ENCODE assay signal across 14 cellular contexts in genomic region chr6:138546733-138547185, GRCh38. TPM values are rescaled to one million over a fixed set of nuclear protein-coding genes. Genes with fewer than 3 reads are reported as not detected.
DNase-seq lines count a peak whose midpoint lies in the region; ATAC-seq and TF ChIP-seq lines count a peak whose summit lies in the region.
"Had no signal": no experiment of that assay in that cellular context is flagged by ENCODE, and none has a peak within 500 bp of the region (broad histone marks: within the 10 kb centered on the region; RNA-seq: fewer than 3 reads in every experiment).

No MANE protein-coding gene starts in this region.

- H3K4me3 Mint-ChIP-seq in stimulated activated naive CD8-positive, alpha-beta T cell treated with anti-CD3 and anti-CD28 coated beads, Interleukin-15, amount 100 ng/mL, for 72 hours: no peak overlapping the region

- peaks cover 15% of the 10 kb centered on the region for H3K4me1 Mint-ChIP-seq in stimulated activated naive CD8-positive, alpha-beta T cell treated with anti-CD3 and anti-CD28 coated beads, Interleukin-15, amount 100 ng/mL, for 72 hours

- no peak overlapping the region for H3K4me3 ChIP-seq in heart right ventricle

- intact Hi-C loops in heart right ventricle (cut with DNase I) (no loop called here), Right ventricle myocardium inferior (cut with DNase I) (loop anchor here (10.0 kb wide), 1 partner anchor 442 kb away; the partner anchor contains the start of gene PERP)

- H3K27ac ChIP-seq in heart right ventricle (peak overlapping the region in 6 of 10 donors; percentile 1 to 87 (median 9)), epithelial cell of prostate (no peak overlapping the region)
- H3K27ac ChIP-seq: C4-2B had no signal

- TF ChIP-seq CTCF in heart right ventricle (IDR thresholded peaks at IDR 0.05): no peak
- no peak for TF ChIP-seq CTCF in omental fat pad (IDR thresholded peaks at IDR 0.05)

- ATAC-seq in heart right ventricle (peak in 6 of 8 donors; percentile 7 to 54 (median 28)), Right ventricle myocardium inferior (no peak), omental fat pad (ENCODE audit: low FRiP score) (no peak)
- ATAC-seq in stimulated activated naive CD8-positive, alpha-beta T cell treated with anti-CD3 and anti-CD28 coated beads, Interleukin-15, amount 100 ng/mL, for 72 hours: peak; percentile 93
- ATAC-seq: SK-N-SH treated with all-trans-retinoic acid at 6 μM for 48 hours had no signal

- H3K4me1 ChIP-seq in heart right ventricle: peaks cover 0 to 46% (median 32%) of the 10 kb centered on the region in 9 donors

- no peaks in the 10 kb centered on the region for H3K9me3 Mint-ChIP-seq in stimulated activated naive CD8-positive, alpha-beta T cell treated with anti-CD3 and anti-CD28 coated beads, Interleukin-15, amount 100 ng/mL, for 72 hours

- H3K9me3 ChIP-seq in heart right ventricle: no peaks in the 10 kb centered on the region

- whole genome bisulfite sequencing in heart right ventricle, 2 donors: 26 to 42% methylated on average over 5 of the region's 5 CpGs

- peaks cover 18% of the 10 kb centered on the region for H3K27me3 Mint-ChIP-seq in stimulated activated naive CD8-positive, alpha-beta T cell treated with anti-CD3 and anti-CD28 coated beads, Interleukin-15, amount 100 ng/mL, for 72 hours

- no peak for DNase-seq in heart right ventricle
- no peak for DNase-seq in Right ventricle myocardium inferior (ENCODE audit: missing footprints)
- peak; percentile 64 for DNase-seq in RPMI7951 (ENCODE audit: low read depth)
- peak; percentile 5 for DNase-seq in epithelial cell of prostate (ENCODE audit: low read depth, low spot score)
- peak; percentile 3 to 26 for DNase-seq in stimulated activated naive CD8-positive, alpha-beta T cell treated with anti-CD3 and anti-CD28 coated beads, Interleukin-15, amount 100 ng/mL, for 72 hours
- DNase-seq in AML-193 (lab: John Stamatoyannopoulos, UW): no peak
- no peak for DNase-seq in omental fat pad (ENCODE audit: low spot score)
- no peak for DNase-seq in NCI-H1105 treated with DMSO at 0.1 percent for 48 hours (lab: John Stamatoyannopoulos, UW)
- DNase-seq: effector CD8-positive, alpha-beta T cell; left colon; NCI-H1694 treated with DMSO at 0.1 percent for 48 hours; retina had no signal

- no peaks in the 10 kb centered on the region for H3K36me3 ChIP-seq in heart right ventricle

- no peaks in the 10 kb centered on the region for H3K27me3 ChIP-seq in heart right ventricle

- H3K27ac Mint-ChIP-seq in stimulated activated naive CD8-positive, alpha-beta T cell treated with anti-CD3 and anti-CD28 coated beads, Interleukin-15, amount 100 ng/mL, for 72 hours: no peak overlapping the region

RNA-seq across cellular contexts. Expression of gene NHSL1, which starts 47.5 kb away (rescaled TPM):
- 10 to 100 TPM; 35.5 to 97.4 (median 75.5) TPM for total RNA-seq in heart right ventricle
- 10 to 100 TPM in 1 of 2 donors, 1 to 10 TPM in 1; 5.0 to 14.9 TPM for polyA plus RNA-seq in heart right ventricle
- total RNA-seq in Right ventricle myocardium inferior: 56.6 TPM
- total RNA-seq in RPMI7951 (2014; rRNA removed; shearing (Covaris generic)): 4.0 and 9.1 TPM in 2 replicates
- total RNA-seq in omental fat pad: 10 to 100 TPM; 15.9 to 23.2 (median 18.4) TPM

Comparison
In these comparisons a context has a peak if more than half of its experiments do, and no peak if none do; other contexts are left out.
1. ATAC-seq: peak in heart right ventricle (6 of 8) and stimulated activated naive CD8-positive, alpha-beta T cell treated with anti-CD3 and anti-CD28 coated beads, Interleukin-15, amount 100 ng/mL, for 72 hours (single experiment); none in Right ventricle myocardium inferior (single experiment) and omental fat pad (single experiment).
2. DNase-seq: peak in RPMI7951 (single experiment), epithelial cell of prostate (single experiment) and stimulated activated naive CD8-positive, alpha-beta T cell treated with anti-CD3 and anti-CD28 coated beads, Interleukin-15, amount 100 ng/mL, for 72 hours (2 of 2); none in heart right ventricle (0 of 2), Right ventricle myocardium inferior (single experiment), AML-193 (0 of 2), omental fat pad (single experiment) and NCI-H1105 treated with DMSO at 0.1 percent for 48 hours (single experiment).